Comparison of ENCODE assay signal across 1 cellular context in genomic region chr6:130964808-130965604, GRCh38.
TF ChIP-seq lines count a peak whose summit lies in the region.

No MANE protein-coding gene starts in this region.

TF ChIP-seq in IMR-90, 13 proteins besides CTCF, POLR2A, EP300 and RAD21 (continued from another document):
- TF ChIP-seq ELK1 (IDR thresholded peaks at IDR 0.05; ENCODE audit: borderline replicate concordance, low read depth, low read length) (no peak), CHD1 (IDR thresholded peaks at IDR 0.05; ENCODE audit: low read depth, low read length) (no peak)
